15 cellular contexts compared by ENCODE assay signal in the genomic region with DNA sequence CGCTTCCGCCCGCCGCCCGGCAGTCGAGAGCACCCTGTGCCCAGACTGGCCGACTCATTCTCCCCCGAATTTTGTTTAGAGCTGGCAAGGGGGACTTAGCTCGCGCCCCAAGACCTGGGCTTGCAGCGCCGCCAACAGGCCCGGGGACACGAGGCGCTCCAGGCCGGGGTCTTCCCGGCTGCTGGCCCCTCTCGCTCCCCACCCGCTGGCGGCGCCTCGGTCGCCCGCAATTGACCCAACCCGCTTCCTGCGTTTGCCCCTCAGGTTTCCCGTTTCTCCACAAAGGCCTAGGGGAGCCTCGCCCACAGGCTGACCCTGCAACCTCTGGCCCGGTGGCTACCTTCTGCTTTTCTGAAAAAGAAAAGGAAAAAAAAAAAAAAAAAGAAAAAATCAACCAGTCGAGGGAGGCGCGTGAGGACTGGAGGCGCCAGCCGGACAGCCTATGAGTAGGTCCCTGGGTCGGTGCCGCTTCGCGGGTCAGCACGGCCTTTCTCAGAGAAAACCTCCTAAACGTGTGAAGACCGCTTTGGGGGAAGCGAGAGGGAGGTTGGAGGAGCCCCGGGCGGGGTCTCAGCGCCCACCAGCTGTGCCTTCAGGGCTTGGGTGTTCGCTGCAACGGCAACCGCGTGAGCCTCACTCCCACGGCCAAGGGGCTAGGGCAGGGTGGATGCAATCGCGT. TPM values are rescaled to one million over a fixed set of nuclear protein-coding genes. Genes with fewer than 3 reads are reported as not detected.
A peak's percentile ranks its signal among the peaks of the same experiment; 100 is the strongest.
DNase-seq lines count a peak whose midpoint lies in the region; ATAC-seq, FAIRE-seq and TF ChIP-seq lines count a peak whose summit lies in the region.
"Had no signal": no experiment of that assay in that cellular context is flagged by ENCODE, and none has a peak within 500 bp of the region (broad histone marks: within the 10 kb centered on the region; RNA-seq: fewer than 3 reads in every experiment).

No MANE protein-coding gene starts in this region.

- H3K36me3 ChIP-seq in K562 (ENCODE audit: control insufficient read depth, insufficient read depth, low read length) (peaks cover 20% of the 10 kb centered on the region), mesendoderm (ENCODE audit: control insufficient read depth, insufficient read depth, low read length) (no peaks in the 10 kb centered on the region), mucosa of descending colon (ENCODE audit: low read depth) (no peaks in the 10 kb centered on the region)
- H3K36me3 ChIP-seq: gastroesophageal sphincter, pancreas, vagina had no signal

- H3K9ac ChIP-seq in K562 (ENCODE audit: insufficient read depth in 1 of 2, low read depth in 2 of 2, low read length in 2 of 2) (no peak overlapping the region), mesendoderm (ENCODE audit: low read length) (peak overlapping the region; percentile 42)

- in situ Hi-C loops in K562 (cut with MboI): loop anchor here (5.0 to 25.0 kb wide), 3 partner anchors 393 to 877 kb away; no protein-coding TSS in a partner anchor

- H2BK120ac ChIP-seq in mesendoderm (ENCODE audit: low read depth, low read length): no peak overlapping the region

- intact Hi-C loops in K562 (cut with micrococcal nuclease) (loop anchor here (5.0 to 10.0 kb wide), 2 partner anchors 388 to 875 kb away; no protein-coding TSS in a partner anchor), mucosa of descending colon (cut with DNase I, micrococcal nuclease) (loop anchor here (10.0 kb wide), 1 partner anchor 385 kb away; no protein-coding TSS in a partner anchor)

- CTCF ChIA-PET in K562 (lab: Yijun Ruan, JAX; ENCODE audit: low intra/inter-chr PET ratio): interaction anchor here (0.6 to 1.3 kb wide), 2 partner anchors 262 to 1918 kb away, joined by 4 to 6 read pairs; no protein-coding TSS in a partner anchor

- POLR2A ChIA-PET in K562 (lab: Yijun Ruan, JAX): interaction anchor here (0.7 kb wide), 1 partner anchor 122 kb away, joined by 4 read pairs; no protein-coding TSS in a partner anchor

- no peak overlapping the region for H3K23ac ChIP-seq in mesendoderm (ENCODE audit: low read length)

- 93% methylated on average over 29 of the region's 52 CpGs for WGBS in K562 (ENCODE audit: insufficient coverage, low coverage, missing lambda C conversion rate)
- WGBS in mesendoderm (ENCODE audit: extremely low coverage, insufficient coverage, low lambda C conversion rate): no CpG with 5 or more reads among the region's 52 CpGs

- no peak for ATAC-seq in K562
- no peak for ATAC-seq in HG03469 (IDR thresholded peaks at IDR 0.05; ENCODE audit: unreplicated experiment)
- ATAC-seq in GM21717 (IDR thresholded peaks at IDR 0.05; ENCODE audit: unreplicated experiment): no peak
- ATAC-seq in GM19397 (IDR thresholded peaks at IDR 0.05; ENCODE audit: unreplicated experiment): no peak
- ATAC-seq in mucosa of descending colon: no peak
- ATAC-seq: gastroesophageal sphincter, left ventricle myocardium superior, pancreas had no signal

- H3K4me1 ChIP-seq in K562 (replicated peaks in 1 of 2; ENCODE audit: control insufficient read depth in 2 of 2, insufficient read depth in 2 of 2, low read length in 2 of 2) (peaks cover 18 to 57% of the 10 kb centered on the region in 2 experiments; a peak in 4 of 5 replicates), mesendoderm (ENCODE audit: control insufficient read depth, low read depth, low read length) (peaks cover 3% of the 10 kb centered on the region), mucosa of descending colon (ENCODE audit: low read depth) (peaks cover 32% of the 10 kb centered on the region)

- H3K4me3 ChIP-seq in K562 (no peak overlapping the region), mesendoderm (ENCODE audit: low read length) (no peak overlapping the region), mucosa of descending colon (no peak overlapping the region)
- H3K4me3 ChIP-seq: gastroesophageal sphincter, pancreas, vagina had no signal

- no peak overlapping the region for H4K8ac ChIP-seq in mesendoderm (ENCODE audit: low read depth, low read length)

- peak overlapping the region; percentile 56 for H3K56ac ChIP-seq in mesendoderm (ENCODE audit: low read length)

- TF ChIP-seq RAD21 in K562 (CRISPR knock-in tag; conservative IDR thresholded peaks at IDR 0.05 in 1 of 2, IDR thresholded peaks at IDR 0.05 in 1 of 2): no peak

- no peaks in the 10 kb centered on the region for H3K79me1 ChIP-seq in mesendoderm (ENCODE audit: low read length)

- H3K27ac ChIP-seq in K562 (ENCODE audit: extremely low read depth, low read depth, low read length) (no peak overlapping the region), mesendoderm (ENCODE audit: low read depth, low read length) (no peak overlapping the region)
- H3K27ac ChIP-seq: gastroesophageal sphincter, pancreas, vagina had no signal

- no peak overlapping the region for H3K4me2 ChIP-seq in K562 (ENCODE audit: insufficient read depth, low read length)
- H3K4me2 ChIP-seq in mesendoderm (ENCODE audit: low read length): peak overlapping the region; percentile 48

- peak; percentile 20 for DNase-seq in stimulated activated CD4-positive, alpha-beta T cell treated with anti-CD3 and anti-CD28 coated beads, Interleukin-15, amount 100 ng/mL, for 24 hours
- no peak for DNase-seq in stimulated activated CD4-positive, alpha-beta T cell treated with anti-CD3 and anti-CD28 coated beads, Interleukin-2, amount 100 ng/mL, for 24 hours
- DNase-seq in K562 (ENCODE audit: extremely low read depth in 1 of 4, low spot score in 3 of 4): no peak
- DNase-seq in mesendoderm: peak; percentile 63
- no peak for DNase-seq in mucosa of descending colon
- DNase-seq: DMS79, left ventricle myocardium superior, NCI-H2029, pancreas, SIG-M5 had no signal

- H3K9me1 ChIP-seq in K562 (ENCODE audit: control insufficient read depth, insufficient read depth, low read length): no peaks in the 10 kb centered on the region

- H3K27me3 ChIP-seq in K562 (ENCODE audit: control insufficient read depth in 2 of 2, insufficient read depth in 2 of 2, low read length in 2 of 2) (no peaks in the 10 kb centered on the region), mesendoderm (ENCODE audit: insufficient read depth, low read length, poor library complexity) (peaks cover 65% of the 10 kb centered on the region)
- H3K27me3 ChIP-seq: vagina had no signal

- no peak overlapping the region for H2AFZ ChIP-seq in K562 (ENCODE audit: low read depth, low read length)

- H3K79me2 ChIP-seq in K562 (ENCODE audit: control insufficient read depth, insufficient read depth, low read length) (peaks cover 39% of the 10 kb centered on the region), mesendoderm (ENCODE audit: control insufficient read depth, insufficient read depth, low read length) (no peaks in the 10 kb centered on the region)

- no peak overlapping the region for H2AK5ac ChIP-seq in mesendoderm (ENCODE audit: low read length)

- no peak overlapping the region for H2BK5ac ChIP-seq in mesendoderm (ENCODE audit: low read length)

- H2BK15ac ChIP-seq in mesendoderm (replicated peaks; ENCODE audit: low read depth): no peak overlapping the region

- no peaks in the 10 kb centered on the region for H3K9me3 ChIP-seq in K562 (replicated peaks; ENCODE audit: control insufficient read depth, insufficient read depth, low read depth, low read length)
- H3K9me3 ChIP-seq in mucosa of descending colon: no peaks in the 10 kb centered on the region
- H3K9me3 ChIP-seq: gastroesophageal sphincter, pancreas, vagina had no signal

- no peaks in the 10 kb centered on the region; the same call in 1 of the 2 replicates for H4K20me1 ChIP-seq in K562 (replicated peaks; ENCODE audit: control insufficient read depth, insufficient read depth, low read length)

- H3K18ac ChIP-seq in mesendoderm (ENCODE audit: low read length): no peak overlapping the region

- no peak for TF ChIP-seq POLR2A in K562 (conservative IDR thresholded peaks at IDR 0.05)

- no peak for FAIRE-seq in K562 (lab: Jason Lieb, UNC)
- FAIRE-seq: pancreas had no signal

- TF ChIP-seq CTCF in K562 (IDR thresholded peaks at IDR 0.05 in 2 of 3, conservative IDR thresholded peaks at IDR 0.05 in 1 of 3; ENCODE audit: insufficient read depth in 2 of 3, low read depth in 1 of 3, low read length in 3 of 3): no peak
- no peak for TF ChIP-seq CTCF in mucosa of descending colon (IDR thresholded peaks at IDR 0.05)

- no TSS peak for BruUV-seq in K562 (replicated peaks; lab: Mats Ljungman, UMichigan)

- H3K4ac ChIP-seq in mesendoderm (ENCODE audit: low read depth, low read length): no peak overlapping the region

- no peak for TF ChIP-seq EP300 in K562 (IDR thresholded peaks at IDR 0.05; ENCODE audit: low read length)

- no peak overlapping the region for H4K5ac ChIP-seq in mesendoderm (ENCODE audit: low read length)

RNA-seq across cellular contexts. Expression of a gene that starts 7.2 kb away (rescaled TPM):
- 2.5 and 6.4 TPM in 2 replicates for total RNA-seq in K562 (2011; cell fraction: chromatin; rRNA removed; ENCODE audit: low replicate concordance)
- total RNA-seq in K562 (2011; cell fraction: nucleolus; rRNA removed): 10.9 and 11.2 TPM in 2 replicates
- 6.1 and 6.2 TPM in 2 replicates for total RNA-seq in K562 (2011; cell fraction: nucleoplasm; rRNA removed)
- total RNA-seq in K562 (2014; rRNA removed) (10.8 and 13.3 TPM in 2 replicates), K562 (2014; rRNA removed; fragmentation: Illumina TruSeq; extraction: Trizol) (2.1 and 2.4 TPM in 2 replicates), K562 (2015; rRNA removed; fragmentation: Illumina TruSeq; extraction: Trizol) (4.1 and 4.6 TPM in 2 replicates), K562 (2021) (21.4 and 22.1 TPM in 2 replicates), mucosa of descending colon (under 1 TPM in 1 of 3 donors, not detected in 2; 0.09 TPM)
- polyA plus RNA-seq in K562 (2011; rRNA removed) (3.1 and 4.0 TPM in 2 replicates), K562 (2014; fragmentation: Illumina TruSeq; extraction: Trizol) (3.2 and 5.5 TPM in 2 replicates), K562 (2014; fragmentation: Nextera tagmentation; extraction: Ambion mirVana) (under 1 TPM; 0.27 to 0.29 TPM), K562 (2014; rRNA removed) (12.6 and 14.3 TPM in 2 replicates)
- polyA plus RNA-seq in K562 (2011; cell fraction: cytosol; rRNA removed): 4.2 and 18.5 TPM in 2 replicates
- 6.9 and 12.1 TPM in 2 replicates for polyA plus RNA-seq in K562 (2011; cell fraction: nucleus; rRNA removed)
- 8.2 and 9.7 TPM in 2 replicates for polyA plus RNA-seq in K562 (2012)
- polyA minus RNA-seq in K562 (2011; rRNA and poly(A)+ RNA removed): 1.2 and 1.3 TPM in 2 replicates
- 6.4 and 7.1 TPM in 2 replicates for polyA minus RNA-seq in K562 (2011; cell fraction: cytosol; rRNA and poly(A)+ RNA removed)
- polyA minus RNA-seq in K562 (2011; cell fraction: nucleus; rRNA and poly(A)+ RNA removed): 12.1 and 13.6 TPM in 2 replicates
- 0.65 TPM for polyA plus RNA-seq in mesendoderm (2013, experiment 1 of 2)
- 0.60 TPM for polyA plus RNA-seq in mesendoderm (2013, experiment 2 of 2)
- total RNA-seq: gastroesophageal sphincter, left ventricle myocardium superior had no signal

RNA-seq across cellular contexts. Expression of a gene that starts 7.3 kb away (rescaled TPM):
- total RNA-seq in K562 (2011; cell fraction: chromatin; rRNA removed; ENCODE audit: low replicate concordance): 42.1 and 68.2 TPM in 2 replicates
- total RNA-seq in K562 (2011; cell fraction: nucleolus; rRNA removed): 45.3 and 55.2 TPM in 2 replicates
- total RNA-seq in K562 (2011; cell fraction: nucleoplasm; rRNA removed): 68.5 and 96.9 TPM in 2 replicates
- 9.5 and 12.6 TPM in 2 replicates for total RNA-seq in K562 (2014; rRNA removed)
- total RNA-seq in K562 (2014; rRNA removed; fragmentation: Illumina TruSeq; extraction: Trizol): 5.9 and 6.1 TPM in 2 replicates
- 5.0 and 5.1 TPM in 2 replicates for total RNA-seq in K562 (2015; rRNA removed; fragmentation: Illumina TruSeq; extraction: Trizol)
- 10.2 TPM in 2 replicates for total RNA-seq in K562 (2021)
- 17.4 and 20.3 TPM in 2 replicates for polyA plus RNA-seq in K562 (2011; rRNA removed)
- polyA plus RNA-seq in K562 (2011; cell fraction: cytosol; rRNA removed): 24.1 and 24.3 TPM in 2 replicates
- polyA plus RNA-seq in K562 (2011; cell fraction: nucleus; rRNA removed): 52.1 and 71.2 TPM in 2 replicates
- polyA plus RNA-seq in K562 (2012): 5.5 and 14.2 TPM in 2 replicates
- 9.0 and 10.1 TPM in 2 replicates for polyA plus RNA-seq in K562 (2014; fragmentation: Illumina TruSeq; extraction: Trizol)
- polyA plus RNA-seq in K562 (2014; fragmentation: Nextera tagmentation; extraction: Ambion mirVana): under 1 TPM; 0.71 to 0.86 TPM
- polyA plus RNA-seq in K562 (2014; rRNA removed): 13.5 and 18.4 TPM in 2 replicates
- 7.5 and 11.6 TPM in 2 replicates for polyA minus RNA-seq in K562 (2011; rRNA and poly(A)+ RNA removed)
- 5.2 and 5.3 TPM in 2 replicates for polyA minus RNA-seq in K562 (2011; cell fraction: cytosol; rRNA and poly(A)+ RNA removed)
- polyA minus RNA-seq in K562 (2011; cell fraction: nucleus; rRNA and poly(A)+ RNA removed): 21.5 and 23.0 TPM in 2 replicates
- polyA plus RNA-seq in mesendoderm (2013, experiment 1 of 2): 0.74 TPM
- 0.88 TPM for polyA plus RNA-seq in mesendoderm (2013, experiment 2 of 2)
- under 1 TPM in 1 of 3 donors, not detected in 2; 0.17 TPM for total RNA-seq in mucosa of descending colon
- total RNA-seq: left ventricle myocardium superior had no signal
- polyA plus RNA-seq: pancreas had no signal

Comparison
In these comparisons a context has a peak if more than half of its experiments do, and no peak if none do; other contexts are left out.
1. DNase-seq: peak in stimulated activated CD4-positive, alpha-beta T cell treated with anti-CD3 and anti-CD28 coated beads, Interleukin-15, amount 100 ng/mL, for 24 hours (single experiment) and mesendoderm (single experiment); none in stimulated activated CD4-positive, alpha-beta T cell treated with anti-CD3 and anti-CD28 coated beads, Interleukin-2, amount 100 ng/mL, for 24 hours (0 of 2), K562 (0 of 4) and mucosa of descending colon (0 of 3).
2. RNA of a gene that starts 7.3 kb away (total RNA-seq): 5.0 to 96.9 TPM in K562; 0.17 TPM in mucosa of descending colon; every median in the first group is over 4 times any median in the second.